In the genomic region with DNA sequence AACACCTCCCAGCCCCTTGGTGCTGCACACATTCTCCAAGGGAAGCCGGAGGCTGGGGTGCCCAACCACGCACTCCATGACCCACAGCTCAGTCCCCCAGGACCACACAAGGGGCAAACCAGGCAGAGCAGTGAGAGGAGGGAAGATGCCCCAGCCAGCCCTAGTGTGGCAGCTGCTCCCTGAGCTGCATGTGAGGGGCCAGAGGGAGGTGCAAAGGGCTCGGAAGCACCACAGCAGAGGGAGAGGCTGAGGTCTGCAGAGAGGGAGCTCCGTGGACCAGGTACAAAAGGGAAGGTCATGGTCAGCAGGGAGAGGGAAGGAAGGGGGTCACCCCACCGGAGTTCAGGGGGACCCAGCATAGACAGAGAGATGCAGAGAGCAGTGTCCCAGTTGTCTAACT, we compare ENCODE assay signal across 21 cellular contexts. TPM values are rescaled to one million over a fixed set of nuclear protein-coding genes. Genes with fewer than 3 reads are reported as not detected.
"Had no signal": no experiment of that assay in that cellular context is flagged by ENCODE, and none has a peak within 500 bp of the region (broad histone marks: within the 10 kb centered on the region; RNA-seq: fewer than 3 reads in every experiment).

No MANE protein-coding gene starts in this region.

- H3K36me3 ChIP-seq: brain microvascular endothelial cell, gastrocnemius medialis, heart right ventricle, neutrophil, transverse colon, vagina, WERI-Rb-1 had no signal

- H3K9me3 ChIP-seq: gastrocnemius medialis, heart right ventricle, neutrophil, transverse colon, vagina had no signal

- H2AFZ ChIP-seq: parathyroid adenoma had no signal

- H3K9ac ChIP-seq: parathyroid adenoma had no signal

- H3K27ac ChIP-seq: brain microvascular endothelial cell, gastrocnemius medialis, heart right ventricle, neutrophil, parathyroid adenoma, transverse colon, vagina, WERI-Rb-1 had no signal

- H3K4me3 Mint-ChIP-seq: activated naive CD4-positive, alpha-beta T cell treated with anti-CD3 and anti-CD28 coated beads for 36 hours; activated T-helper 17 cell treated with anti-CD3 and anti-CD28 coated beads, Interleukin-2, amount 50 U/mL, for 72 hours had no signal

- ATAC-seq: activated T-helper 17 cell treated with anti-CD3 and anti-CD28 coated beads, Interleukin-2, amount 50 U/mL, for 72 hours; gastrocnemius medialis; heart right ventricle; naive thymus-derived CD8-positive, alpha-beta T cell had no signal

- H3K79me2 ChIP-seq: parathyroid adenoma had no signal

- DNase-seq: activated CD4-positive, alpha-beta T cell treated with anti-CD3 and anti-CD28 coated beads for 1 hour; activated naive CD4-positive, alpha-beta T cell treated with anti-CD3 and anti-CD28 coated beads for 36 hours; aorta; brain microvascular endothelial cell; cortex of kidney; gastrocnemius medialis; heart right ventricle; naive thymus-derived CD8-positive, alpha-beta T cell; stimulated activated CD4-positive, alpha-beta T cell treated with anti-CD3 and anti-CD28 coated beads, Interleukin-2, amount 100 ng/mL, for 24 hours; stimulated activated naive CD4-positive, alpha-beta T cell treated with Interleukin-2 at 50 U/mL for 16 hours; T-helper 2 cell; transverse colon; WERI-Rb-1 had no signal

- H3K27me3 ChIP-seq: brain microvascular endothelial cell, gastrocnemius medialis, neutrophil, transverse colon, vagina had no signal

- H3K4me3 ChIP-seq: gastrocnemius medialis, heart right ventricle, transverse colon, vagina had no signal

- H3K4me1 ChIP-seq: gastrocnemius medialis, heart right ventricle, parathyroid adenoma had no signal

- H3K36me3 Mint-ChIP-seq: naive thymus-derived CD8-positive, alpha-beta T cell had no signal

- H3K27ac Mint-ChIP-seq: activated naive CD4-positive, alpha-beta T cell treated with anti-CD3 and anti-CD28 coated beads for 36 hours; activated T-helper 17 cell treated with anti-CD3 and anti-CD28 coated beads, Interleukin-2, amount 50 U/mL, for 72 hours had no signal

- H3K4me1 Mint-ChIP-seq: activated T-helper 17 cell treated with anti-CD3 and anti-CD28 coated beads, Interleukin-2, amount 50 U/mL, for 72 hours had no signal

- H3K9me3 Mint-ChIP-seq: activated naive CD4-positive, alpha-beta T cell treated with anti-CD3 and anti-CD28 coated beads for 36 hours; activated T-helper 17 cell treated with anti-CD3 and anti-CD28 coated beads, Interleukin-2, amount 50 U/mL, for 72 hours; naive thymus-derived CD8-positive, alpha-beta T cell had no signal

RNA-seq across cellular contexts. Expression of gene CALML5, which starts 1.5 kb away (rescaled TPM):
- total RNA-seq: activated CD8-positive, alpha-beta memory T cell treated with anti-CD3 and anti-CD28 coated beads for 36 hours; activated naive CD4-positive, alpha-beta T cell treated with anti-CD3 and anti-CD28 coated beads for 36 hours; activated T-helper 17 cell treated with anti-CD3 and anti-CD28 coated beads, Interleukin-2, amount 50 U/mL, for 72 hours; aorta; gastrocnemius medialis; heart right ventricle; mesenteric fat pad; naive thymus-derived CD8-positive, alpha-beta T cell; renal cortical epithelial cell; subcutaneous adipose tissue; transverse colon had no signal
- polyA plus RNA-seq: aorta; heart right ventricle; naive thymus-derived CD8-positive, alpha-beta T cell had no signal

RNA-seq across cellular contexts. Expression of gene CALML3, which starts 23.9 kb away (rescaled TPM):
- total RNA-seq: activated CD8-positive, alpha-beta memory T cell treated with anti-CD3 and anti-CD28 coated beads for 36 hours; activated naive CD4-positive, alpha-beta T cell treated with anti-CD3 and anti-CD28 coated beads for 36 hours; activated T-helper 17 cell treated with anti-CD3 and anti-CD28 coated beads, Interleukin-2, amount 50 U/mL, for 72 hours; aorta; gastrocnemius medialis; heart right ventricle; mesenteric fat pad; naive thymus-derived CD8-positive, alpha-beta T cell; renal cortical epithelial cell; subcutaneous adipose tissue; transverse colon had no signal
- polyA plus RNA-seq: naive thymus-derived CD8-positive, alpha-beta T cell had no signal
